ENCODE assay signal across 10 cellular contexts in genomic region chr3:119279101-119279554, GRCh38. TPM values are rescaled to one million over a fixed set of nuclear protein-coding genes. Genes with fewer than 3 reads are reported as not detected.
DNase-seq lines count a peak whose midpoint lies in the region; TF ChIP-seq lines count a peak whose summit lies in the region.
"Had no signal": no experiment of that assay in that cellular context is flagged by ENCODE, and none has a peak within 500 bp of the region (broad histone marks: within the 10 kb centered on the region; RNA-seq: fewer than 3 reads in every experiment).

No MANE protein-coding gene starts in this region.

- peaks cover 10% of the 10 kb centered on the region for H3K36me3 Mint-ChIP-seq in mesothelial cell of epicardium

- peaks cover 21% of the 10 kb centered on the region for H3K9me3 Mint-ChIP-seq in mesothelial cell of epicardium

- peaks cover 0 to 26% (median 23%) of the 10 kb centered on the region in 8 donors for H3K9me3 ChIP-seq in spleen

- WGBS in spleen, 5 donors = 62 to 77% (median 63%) methylated on average over 6 of the region's 6 CpGs

- DNase-seq in M059J (ENCODE audit: low read depth) (peak; percentile 58), caudate nucleus (lab: John Stamatoyannopoulos, UW) (peak in 15 of 61 donors; percentile 2 to 51 (median 17)), left kidney (ENCODE audit: low read depth, low spot score) (peak; percentile 29), spleen (peak; percentile 66), kidney glomerular epithelial cell (lab: John Stamatoyannopoulos, UW) (no peak), Kasumi-1 (lab: John Stamatoyannopoulos, UW) (no peak), mesothelial cell of epicardium (ENCODE audit: low spot score in 2 of 2, unreplicated experiment in 2 of 2) (no peak)
- DNase-seq in activated CD4-positive, alpha-beta T cell treated with anti-CD3 and anti-CD28 coated beads for 48 hours = no peak
- DNase-seq: stimulated activated CD4-positive, alpha-beta T cell treated with anti-CD3 and anti-CD28 coated beads, Interleukin-4, amount 100 ng/mL, for 4 hours had no signal

- intact Hi-C loops in spleen (cut with DNase I; ENCODE audit: low total_unique reads) = loop anchor here (5.0 to 10.0 kb wide), 2 partner anchors 76 to 403 kb away; no protein-coding TSS in a partner anchor

- no peaks in the 10 kb centered on the region for H3K4me1 Mint-ChIP-seq in mesothelial cell of epicardium

- peaks cover 0 to 20% (median 0%) of the 10 kb centered on the region in 6 donors for H3K4me1 ChIP-seq in spleen

- H3K27me3 ChIP-seq in spleen (replicated peaks in 1 of 7) = no peaks in the 10 kb centered on the region

- no peak overlapping the region for H3K4me3 Mint-ChIP-seq in mesothelial cell of epicardium

- no peak overlapping the region for H3K4me3 ChIP-seq in spleen
- H3K4me3 ChIP-seq: SK-N-MC had no signal

- H3K27ac Mint-ChIP-seq in mesothelial cell of epicardium = no peak overlapping the region

- no peaks in the 10 kb centered on the region for H3K27me3 Mint-ChIP-seq in mesothelial cell of epicardium (ENCODE audit: low read depth)

- no peak for TF ChIP-seq POLR2A in spleen (IDR thresholded peaks at IDR 0.05)

- no peaks in the 10 kb centered on the region for H3K36me3 ChIP-seq in spleen

- TF ChIP-seq CTCF in spleen (IDR thresholded peaks at IDR 0.05 in 8 of 11, conservative IDR thresholded peaks at IDR 0.05 in 3 of 11) (no peak), mesothelial cell of epicardium (IDR thresholded peaks at IDR 0.05; ENCODE audit: unreplicated experiment) (no peak)

- H3K27ac ChIP-seq in caudate nucleus (ENCODE audit: low read depth, low read length) (peak overlapping the region; percentile 60), spleen (peak overlapping the region in 7 of 8 donors; percentile 38 to 75 (median 71))
- H3K27ac ChIP-seq: SK-N-MC had no signal

RNA-seq across cellular contexts. Expression of gene ARHGAP31, which starts 15.1 kb away (rescaled TPM):
- 7.8 and 10.5 TPM in 2 replicates for total RNA-seq in M059J (2014; rRNA removed; shearing (Covaris generic))
- total RNA-seq in spleen = 10 to 100 TPM; 23.6 to 38.0 (median 29.1) TPM
- polyA plus RNA-seq in spleen = 1 to 10 TPM; 2.0 to 5.2 (median 2.3) TPM
- 9.1 to 9.7 TPM (median 9.2 TPM) in 3 replicates for total RNA-seq in mesothelial cell of epicardium

RNA-seq across cellular contexts. Expression of gene B4GALT4, which starts 38.5 kb away (rescaled TPM):
- 27.4 and 33.2 TPM in 2 replicates for total RNA-seq in M059J (2014; rRNA removed; shearing (Covaris generic))
- total RNA-seq in spleen = 10 to 100 TPM; 13.6 to 26.2 (median 15.4) TPM
- polyA plus RNA-seq in spleen = 1 to 10 TPM; 7.6 to 8.2 (median 7.7) TPM
- 20.2 to 24.2 TPM (median 23.1 TPM) in 3 replicates for total RNA-seq in mesothelial cell of epicardium

Comparison
In these comparisons a context has a peak if more than half of its experiments do, and no peak if none do; other contexts are left out.
1. DNase-seq: peak in M059J (single experiment), left kidney (single experiment) and spleen (single experiment); none in activated CD4-positive, alpha-beta T cell treated with anti-CD3 and anti-CD28 coated beads for 48 hours (single experiment), kidney glomerular epithelial cell (single experiment), Kasumi-1 (0 of 2) and mesothelial cell of epicardium (0 of 2).